Comparison of ENCODE assay signal across 14 cellular contexts in genomic region chr7:34723338-34723737, GRCh38.
DNase-seq lines count a peak whose midpoint lies in the region; ATAC-seq and TF ChIP-seq lines count a peak whose summit lies in the region.
"Had no signal": no experiment of that assay in that cellular context is flagged by ENCODE, and none has a peak within 500 bp of the region (broad histone marks: within the 10 kb centered on the region; RNA-seq: fewer than 3 reads in every experiment).

No MANE protein-coding gene starts in this region.

- DNase-seq in GM23338 (ENCODE audit: low spot score) (no peak), Right ventricle myocardium superior (no peak), Right ventricle myocardium inferior (ENCODE audit: missing footprints) (no peak), AG20443 (ENCODE audit: low spot score) (no peak)
- DNase-seq in effector memory CD4-positive, alpha-beta T cell, result no peak
- DNase-seq: CD4-positive, alpha-beta T cell; DMS153; DMS79; KG1 had no signal

- H3K27me3 ChIP-seq in BLaER1, result no peaks in the 10 kb centered on the region
- H3K27me3 ChIP-seq in GM23338 (ENCODE audit: insufficient read depth), result no peaks in the 10 kb centered on the region
- no peaks in the 10 kb centered on the region for H3K27me3 ChIP-seq in effector memory CD4-positive, alpha-beta T cell (replicated peaks; ENCODE audit: control insufficient read depth, insufficient read depth, low read length, poor library complexity, severe bottlenecking)

- no peak overlapping the region for H3K9ac ChIP-seq in BLaER1

- H4K20me1 ChIP-seq in BLaER1 (no peaks in the 10 kb centered on the region), GM23338 (replicated peaks; ENCODE audit: insufficient read depth) (no peaks in the 10 kb centered on the region)

- H3K36me3 Mint-ChIP-seq in GM23338 (ENCODE audit: low read depth), result no peaks in the 10 kb centered on the region

- 0 out of 2 replicates have a peak overlapping the region, but pooled peaks have one; percentile 22 for H3K4me2 ChIP-seq in BLaER1
- H3K4me2 ChIP-seq in GM23338, result no peak overlapping the region

- no peaks in the 10 kb centered on the region for H3K9me3 ChIP-seq in BLaER1
- H3K9me3 ChIP-seq in effector memory CD4-positive, alpha-beta T cell (ENCODE audit: control insufficient read depth, low read length), result no peaks in the 10 kb centered on the region
- H3K9me3 ChIP-seq: HAP-1 had no signal

- H3K4me1 ChIP-seq in BLaER1, result peaks cover 15% of the 10 kb centered on the region; the same call in 1 of the 2 replicates
- no peaks in the 10 kb centered on the region for H3K4me1 ChIP-seq in GM23338 (ENCODE audit: insufficient read depth)
- peaks cover 7% of the 10 kb centered on the region for H3K4me1 ChIP-seq in effector memory CD4-positive, alpha-beta T cell (ENCODE audit: control insufficient read depth, insufficient read depth, low read length, poor library complexity, severe bottlenecking)
- H3K4me1 ChIP-seq: HAP-1 had no signal

- no peaks in the 10 kb centered on the region; the same call in 2 of the 3 replicates for H3K9me3 Mint-ChIP-seq in GM23338
- H3K9me3 Mint-ChIP-seq: CD4-positive, alpha-beta T cell had no signal

- TF ChIP-seq CTCF in GM23338 (conservative IDR thresholded peaks at IDR 0.05; ENCODE audit: low read depth in 2 of 2), result no peak

- H2AFZ ChIP-seq in GM23338, result 0 out of 2 replicates have a peak overlapping the region, but pooled peaks have one; percentile 39

- peaks cover 2% of the 10 kb centered on the region for H3K27me3 Mint-ChIP-seq in GM23338 (ENCODE audit: insufficient read depth, low read depth, poor library complexity)
- H3K27me3 Mint-ChIP-seq: B cell; CD4-positive, alpha-beta T cell had no signal

- peaks cover 5% of the 10 kb centered on the region; the same call in 2 of the 3 replicates for H3K4me1 Mint-ChIP-seq in GM23338

- no peak overlapping the region for H3K4me3 Mint-ChIP-seq in GM23338
- H3K4me3 Mint-ChIP-seq: B cell had no signal

- H3F3A ChIP-seq in GM23338 (replicated peaks; ENCODE audit: low read depth), result no peaks in the 10 kb centered on the region

- no peak overlapping the region for H3K4me3 ChIP-seq in BLaER1
- no peak overlapping the region for H3K4me3 ChIP-seq in GM23338
- peak overlapping the region; percentile 26 for H3K4me3 ChIP-seq in effector memory CD4-positive, alpha-beta T cell (ENCODE audit: insufficient read depth, low read depth, low read length, poor library complexity, severe bottlenecking)
- H3K4me3 ChIP-seq: GM12878, HAP-1 had no signal

- ATAC-seq in GM23338 (no peak), Right ventricle myocardium superior (ENCODE audit: poor library complexity) (no peak), Right ventricle myocardium inferior (no peak)
- ATAC-seq: GM12878 had no signal

- H3K9me2 ChIP-seq in GM23338 (ENCODE audit: insufficient read depth), result 0 out of 2 replicates have a peak, but pooled peaks cover 3% of the 10 kb centered on the region

- intact Hi-C loops in Right ventricle myocardium superior (cut with DNase I), result no loop called here
- intact Hi-C loops in Right ventricle myocardium inferior (cut with DNase I), result no loop called here

- H3K27ac Mint-ChIP-seq in GM23338, result no peak overlapping the region
- H3K27ac Mint-ChIP-seq: B cell; CD4-positive, alpha-beta T cell had no signal

- H3K79me2 ChIP-seq in GM23338 (replicated peaks; ENCODE audit: insufficient read depth), result no peaks in the 10 kb centered on the region

- H3K27ac ChIP-seq in BLaER1, result no peak overlapping the region
- H3K27ac ChIP-seq in GM23338 (ENCODE audit: low read depth), result no peak overlapping the region
- no peak overlapping the region for H3K27ac ChIP-seq in effector memory CD4-positive, alpha-beta T cell (ENCODE audit: insufficient read depth, low read length, poor library complexity, severe bottlenecking)
- H3K27ac ChIP-seq: C4-2B had no signal

- H3K36me3 ChIP-seq in BLaER1, result no peaks in the 10 kb centered on the region
- H3K36me3 ChIP-seq in GM23338 (ENCODE audit: insufficient read depth), result no peaks in the 10 kb centered on the region
- no peaks in the 10 kb centered on the region for H3K36me3 ChIP-seq in effector memory CD4-positive, alpha-beta T cell (ENCODE audit: control insufficient read depth, insufficient read depth, low read length)
- H3K36me3 ChIP-seq: HAP-1 had no signal

TF ChIP-seq in GM23338, 12 proteins besides CTCF, POLR2A, EP300 and RAD21:
- no peak for TF ChIP-seq CREB1 (CRISPR knock-in tag; IDR thresholded peaks at IDR 0.05; ENCODE audit: low read depth)
TF ChIP-seq in GM23338: peak in this region for 0.
